Comparison of ENCODE assay signal across 1 cellular context in the genomic region with DNA sequence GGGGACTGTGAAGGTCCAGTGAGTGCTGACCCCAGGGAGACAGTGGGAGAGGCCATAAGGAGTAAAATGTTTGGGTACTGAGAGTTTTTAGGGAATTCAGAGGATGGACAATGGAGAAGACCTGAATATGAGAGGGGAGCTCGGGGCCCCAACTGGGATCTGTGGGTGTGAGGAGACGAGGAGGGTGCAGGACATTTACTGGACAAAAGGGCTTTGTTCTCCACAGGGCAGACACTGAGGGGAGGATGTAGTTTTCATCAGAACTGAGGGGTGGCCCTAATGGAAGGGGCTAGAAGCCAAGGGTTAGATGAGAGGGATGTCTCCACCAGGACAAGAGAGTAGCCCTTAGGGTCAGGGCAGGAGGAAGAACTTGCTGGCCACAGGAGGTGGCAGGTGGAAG.
TF ChIP-seq lines count a peak whose summit lies in the region.

No MANE protein-coding gene starts in this region.

TF ChIP-seq in WTC11, 78 proteins besides CTCF, POLR2A, EP300 and RAD21:
- TF ChIP-seq E2F1 (CRISPR knock-in tag; IDR thresholded peaks at IDR 0.05) (no peak), AR (CRISPR knock-in tag; IDR thresholded peaks at IDR 0.05) (no peak), USF2 (CRISPR knock-in tag; IDR thresholded peaks at IDR 0.05) (no peak), ZBTB21 (CRISPR knock-in tag; IDR thresholded peaks at IDR 0.05; ENCODE audit: borderline replicate concordance) (no peak), MLX (CRISPR knock-in tag; IDR thresholded peaks at IDR 0.05) (no peak), NFYB (CRISPR knock-in tag; conservative IDR thresholded peaks at IDR 0.05; ENCODE audit: low read depth) (no peak), TEAD4 (CRISPR knock-in tag; IDR thresholded peaks at IDR 0.05) (no peak), ZNF396 (CRISPR knock-in tag; IDR thresholded peaks at IDR 0.05; ENCODE audit: borderline replicate concordance) (no peak), PRRX2 (CRISPR knock-in tag; IDR thresholded peaks at IDR 0.05) (no peak), USF1 (CRISPR knock-in tag; IDR thresholded peaks at IDR 0.05) (no peak), JAZF1 (CRISPR knock-in tag; IDR thresholded peaks at IDR 0.05) (no peak)
- TF ChIP-seq, protein P1, sequence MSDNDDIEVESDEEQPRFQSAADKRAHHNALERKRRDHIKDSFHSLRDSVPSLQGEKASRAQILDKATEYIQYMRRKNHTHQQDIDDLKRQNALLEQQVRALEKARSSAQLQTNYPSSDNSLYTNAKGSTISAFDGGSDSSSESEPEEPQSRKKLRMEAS (CRISPR knock-in tag; IDR thresholded peaks at IDR 0.05), result no peak
- TF ChIP-seq, protein P2, sequence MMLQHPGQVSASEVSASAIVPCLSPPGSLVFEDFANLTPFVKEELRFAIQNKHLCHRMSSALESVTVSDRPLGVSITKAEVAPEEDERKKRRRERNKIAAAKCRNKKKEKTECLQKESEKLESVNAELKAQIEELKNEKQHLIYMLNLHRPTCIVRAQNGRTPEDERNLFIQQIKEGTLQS (CRISPR knock-in tag; conservative IDR thresholded peaks at IDR 0.05), result no peak
